In genomic region chr2:111049792-111050640, GRCh38 we compare ENCODE assay signal across 10 cellular contexts.
A peak's percentile ranks its signal among the peaks of the same experiment; 100 is the strongest.
DNase-seq lines count a peak whose midpoint lies in the region; ATAC-seq and TF ChIP-seq lines count a peak whose summit lies in the region.
"Had no signal": no experiment of that assay in that cellular context is flagged by ENCODE, and none has a peak within 500 bp of the region (broad histone marks: within the 10 kb centered on the region; RNA-seq: fewer than 3 reads in every experiment).

No MANE protein-coding gene starts in this region.

- no peaks in the 10 kb centered on the region for H3K9me2 ChIP-seq in OCI-LY7 (ENCODE audit: insufficient read depth, low read length)

- no peaks in the 10 kb centered on the region for H3K36me3 Mint-ChIP-seq in T-helper 2 cell treated with Interferon-gamma antibody and Interleukin-4, amounts not matched to agents 5 μg/mL and 100 μg/mL, for 36 hours (ENCODE audit: low read depth)
- no peaks in the 10 kb centered on the region for H3K36me3 Mint-ChIP-seq in natural killer cell
- H3K36me3 Mint-ChIP-seq: brain had no signal

- no TSS peak for BruUV-seq in OCI-LY7 (replicated peaks; lab: Mats Ljungman, UMichigan)

- H3K27ac ChIP-seq in OCI-LY7 (ENCODE audit: low read depth, low read length, poor library complexity, severe bottlenecking) = peak overlapping the region; percentile 89

- CTCF ChIA-PET in OCI-LY7 (lab: Charles Lee; ENCODE audit: unreplicated experiment) = no interaction called here

- H3K79me2 ChIP-seq in OCI-LY7 (ENCODE audit: insufficient read depth, low read depth, low read length) = peaks cover 5% of the 10 kb centered on the region; the same call in 1 of the 2 replicates

- ATAC-seq in GM21825 (IDR thresholded peaks at IDR 0.05; ENCODE audit: unreplicated experiment) (peak; percentile 59), natural killer cell (peak in 2 of 3 donors; percentile 38 to 53), HG03039 (IDR thresholded peaks at IDR 0.05; ENCODE audit: unreplicated experiment) (no peak)

- DNase-seq in T-helper 2 cell treated with Interferon-gamma antibody and Interleukin-4, amounts not matched to agents 5 μg/mL and 100 μg/mL, for 36 hours (ENCODE audit: low spot score) = peak; percentile 58
- DNase-seq in T-helper 2 cell = no peak
- DNase-seq in OCI-LY7 (ENCODE audit: low spot score) = peak; percentile 84
- DNase-seq in natural killer cell = no peak
- DNase-seq in DMS153 treated with DMSO at 0.1 percent for 48 hours (lab: John Stamatoyannopoulos, UW; ENCODE audit: unreplicated experiment) = no peak
- DNase-seq in DMS153 (lab: John Stamatoyannopoulos, UW) = no peak

- peaks cover 23% of the 10 kb centered on the region for H3K4me1 Mint-ChIP-seq in T-helper 2 cell treated with Interferon-gamma antibody and Interleukin-4, amounts not matched to agents 5 μg/mL and 100 μg/mL, for 36 hours (ENCODE audit: low read depth)
- peaks cover 34 to 50% of the 10 kb centered on the region in 2 donors for H3K4me1 Mint-ChIP-seq in natural killer cell

- H3K9me3 ChIP-seq in OCI-LY7 (ENCODE audit: low read length) = no peaks in the 10 kb centered on the region

- intact Hi-C loops in OCI-LY7 (cut with micrococcal nuclease; ENCODE audit: unreplicated experiment) (loop anchor here (2.0 kb wide), 1 partner anchor 13 kb away; no protein-coding TSS in a partner anchor), natural killer cell (cut with micrococcal nuclease) (loop anchor here (2.0 kb wide), 1 partner anchor 203 kb away; no protein-coding TSS in a partner anchor)

- no peaks in the 10 kb centered on the region; the same call in 1 of the 2 replicates for H3K36me3 ChIP-seq in OCI-LY7 (ENCODE audit: insufficient read depth, low read length)

- H3K4me2 ChIP-seq in OCI-LY7 (ENCODE audit: low read length) = peak overlapping the region; percentile 80

- no peaks in the 10 kb centered on the region for H4K20me1 ChIP-seq in OCI-LY7 (ENCODE audit: insufficient read depth, low read length)

- H3K4me3 ChIP-seq in OCI-LY7 (ENCODE audit: low read depth, low read length, poor library complexity, severe bottlenecking) = peak overlapping the region; percentile 60
- H3K4me3 ChIP-seq: lung had no signal

- peaks cover 26% of the 10 kb centered on the region for H3K27me3 Mint-ChIP-seq in T-helper 2 cell treated with Interferon-gamma antibody and Interleukin-4, amounts not matched to agents 5 μg/mL and 100 μg/mL, for 36 hours (ENCODE audit: low read depth)
- H3K27me3 Mint-ChIP-seq in natural killer cell (ENCODE audit: low read depth in 2 of 2) = peaks cover 7 to 11% of the 10 kb centered on the region in 2 donors

- no peaks in the 10 kb centered on the region for H3K9me3 Mint-ChIP-seq in T-helper 2 cell treated with Interferon-gamma antibody and Interleukin-4, amounts not matched to agents 5 μg/mL and 100 μg/mL, for 36 hours
- no peaks in the 10 kb centered on the region for H3K9me3 Mint-ChIP-seq in natural killer cell

- no peak overlapping the region for H3K27ac Mint-ChIP-seq in T-helper 2 cell treated with Interferon-gamma antibody and Interleukin-4, amounts not matched to agents 5 μg/mL and 100 μg/mL, for 36 hours
- peak overlapping the region; percentile 37 to 66 for H3K27ac Mint-ChIP-seq in natural killer cell

- POLR2A ChIA-PET in OCI-LY7 (lab: Charles Lee) = interaction anchor here (0.6 to 3.1 kb wide), 6 partner anchors 9 to 1193 kb away, joined by 3 to 13 read pairs (median 8); no protein-coding TSS in a partner anchor

- peak overlapping the region; percentile 71; the same call in 1 of the 2 replicates for H2AFZ ChIP-seq in OCI-LY7 (ENCODE audit: low read length)

- peaks cover 77% of the 10 kb centered on the region for H3K4me1 ChIP-seq in OCI-LY7 (ENCODE audit: insufficient read depth, low read length, poor library complexity, severe bottlenecking)

- H3K4me3 Mint-ChIP-seq in T-helper 2 cell treated with Interferon-gamma antibody and Interleukin-4, amounts not matched to agents 5 μg/mL and 100 μg/mL, for 36 hours = peak overlapping the region; percentile 22
- peak overlapping the region; percentile 55 for H3K4me3 Mint-ChIP-seq in natural killer cell
- H3K4me3 Mint-ChIP-seq: brain had no signal

- TF ChIP-seq CTCF in OCI-LY7 (conservative IDR thresholded peaks at IDR 0.05; ENCODE audit: low read length) = no peak
- no peak for TF ChIP-seq CTCF in natural killer cell (IDR thresholded peaks at IDR 0.05)

Comparison
In these comparisons a context has a peak if more than half of its experiments do, and no peak if none do; other contexts are left out.
1. DNase-seq: peak in T-helper 2 cell treated with Interferon-gamma antibody and Interleukin-4, amounts not matched to agents 5 μg/mL and 100 μg/mL, for 36 hours (single experiment) and OCI-LY7 (single experiment); none in T-helper 2 cell (0 of 5), natural killer cell (single experiment), DMS153 treated with DMSO at 0.1 percent for 48 hours (single experiment) and DMS153 (single experiment).